Comparison of ENCODE assay signal across 19 cellular contexts in the genomic region with DNA sequence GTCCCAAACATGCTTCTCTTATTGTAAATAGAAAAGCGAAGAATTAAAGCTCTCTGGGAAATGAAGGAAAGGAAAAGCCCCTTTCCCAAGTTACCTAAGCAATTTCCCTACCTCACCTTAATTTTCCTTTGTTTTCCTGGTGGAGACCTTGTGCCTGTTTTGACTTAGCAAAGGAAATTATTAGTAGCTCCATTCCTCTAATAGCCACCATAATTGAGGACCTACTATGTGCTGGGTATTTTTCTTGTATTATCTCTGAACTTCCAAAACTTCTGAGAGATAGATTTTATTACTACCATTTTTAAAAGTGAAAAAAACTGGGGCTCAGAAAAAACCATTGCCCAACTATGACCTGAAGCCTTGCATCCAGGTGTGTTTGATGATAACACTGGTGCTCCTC.
"Had no signal": no experiment of that assay in that cellular context is flagged by ENCODE, and none has a peak within 500 bp of the region (broad histone marks: within the 10 kb centered on the region; RNA-seq: fewer than 3 reads in every experiment).

No MANE protein-coding gene starts in this region.

- H3K4me3 Mint-ChIP-seq: activated T-helper 1 cell treated with anti-CD3 and anti-CD28 coated beads, Interleukin-12 subunit alpha, Interleukin-12 subunit beta, Interleukin-2, Interleukin-4 antibody, amounts not matched to agents 30 ng/mL and 10 ng/mL and 1 ng/mL, durations not matched to agents 14 hours and 24 hours and 36 hours; naive B cell had no signal

- H3K27ac ChIP-seq: coronary artery, esophagus squamous epithelium, stomach, upper lobe of right lung had no signal

- H3K9me3 ChIP-seq: body of pancreas, esophagus squamous epithelium, left lung, pancreas, stomach, testis, upper lobe of right lung had no signal

- H3K9me3 Mint-ChIP-seq: activated CD4-positive, alpha-beta T cell treated with anti-CD3 and anti-CD28 coated beads, Interleukin-2, amount 10 ng/mL, durations not matched to agents 24 days and 14 days; activated T-helper 1 cell treated with anti-CD3 and anti-CD28 coated beads, Interleukin-12 subunit alpha, Interleukin-12 subunit beta, Interleukin-2, Interleukin-4 antibody, amounts not matched to agents 30 ng/mL and 10 ng/mL and 1 ng/mL, durations not matched to agents 14 hours and 24 hours and 36 hours; naive B cell; T-helper 2 cell treated with Interferon-gamma antibody and Interleukin-4, amounts not matched to agents 5 μg/mL and 100 μg/mL, for 36 hours had no signal

- H3K27ac Mint-ChIP-seq: activated T-helper 1 cell treated with anti-CD3 and anti-CD28 coated beads, Interleukin-12 subunit alpha, Interleukin-12 subunit beta, Interleukin-2, Interleukin-4 antibody, amounts not matched to agents 30 ng/mL and 10 ng/mL and 1 ng/mL, durations not matched to agents 14 hours and 24 hours and 36 hours; naive B cell; T-helper 2 cell treated with Interferon-gamma antibody and Interleukin-4, amounts not matched to agents 5 μg/mL and 100 μg/mL, for 36 hours had no signal

- H3K4me3 ChIP-seq: body of pancreas, coronary artery, esophagus squamous epithelium, left lung, pancreas, stomach, testis, upper lobe of right lung had no signal

- ATAC-seq: upper lobe of right lung had no signal

- H3K4me1 ChIP-seq: testis had no signal

- H3K27me3 ChIP-seq: body of pancreas, esophagus squamous epithelium, pancreas, stomach, testis, upper lobe of right lung had no signal

- DNase-seq: activated CD4-positive, alpha-beta T cell treated with anti-CD3 and anti-CD28 coated beads, Interleukin-2, amount 10 ng/mL, durations not matched to agents 24 days and 14 days; activated CD4-positive, CD25-positive, alpha-beta regulatory T cell; activated CD8-positive, alpha-beta memory T cell treated with anti-CD3 and anti-CD28 coated beads, Interleukin-2, amount 50 U/mL, for 48 hours; activated naive CD4-positive, alpha-beta T cell; body of pancreas; esophagus squamous epithelium; hippocampal formation; left lung; naive B cell; pancreas; retina; stimulated activated CD4-positive, alpha-beta T cell treated with anti-CD3 and anti-CD28 coated beads, Interleukin-4, amount 100 ng/mL, for 4 hours; stimulated activated CD8-positive, alpha-beta memory T cell treated with anti-CD3 and anti-CD28 coated beads, Interleukin-4, amount 100 ng/mL, for 48 hours; stomach; testis; upper lobe of right lung had no signal

- H3K36me3 ChIP-seq: esophagus squamous epithelium, left lung, pancreas, stomach, upper lobe of right lung had no signal
